ENCODE assay signal across 14 cellular contexts in the genomic region with DNA sequence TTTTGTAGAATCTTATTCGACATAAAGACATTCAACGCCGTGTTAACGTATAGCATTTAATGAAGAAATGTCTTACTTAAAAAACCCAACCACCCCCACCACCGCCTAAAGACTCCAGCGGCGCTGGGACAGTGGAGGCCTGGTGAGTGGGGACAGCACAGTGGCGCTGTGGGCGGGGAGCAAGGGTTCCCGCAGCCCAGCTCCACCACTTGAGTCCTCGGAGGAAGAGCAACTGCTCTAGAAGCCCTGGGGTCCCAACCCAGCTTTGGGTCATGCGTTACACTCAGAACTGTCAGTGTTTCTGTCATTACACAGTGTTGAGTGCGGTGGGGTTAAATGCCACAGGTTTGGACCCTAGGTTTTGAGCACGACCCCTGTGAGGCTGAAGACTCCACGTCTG.
DNase-seq lines count a peak whose midpoint lies in the region; ATAC-seq and TF ChIP-seq lines count a peak whose summit lies in the region.
"Had no signal": no experiment of that assay in that cellular context is flagged by ENCODE, and none has a peak within 500 bp of the region (broad histone marks: within the 10 kb centered on the region; RNA-seq: fewer than 3 reads in every experiment).

No MANE protein-coding gene starts in this region.

- DNase-seq in Right ventricle myocardium superior (peak; percentile 52), Right ventricle myocardium inferior (ENCODE audit: missing footprints) (no peak), endodermal cell (no peak), neuronal stem cell (ENCODE audit: low spot score) (no peak), upper lobe of right lung (no peak), NAMALWA (ENCODE audit: low spot score) (no peak), HAP-1 (ENCODE audit: low spot score in 2 of 2) (no peak), T-helper 17 cell (no peak)
- DNase-seq: activated CD4-positive, alpha-beta T cell treated with anti-CD3 and anti-CD28 coated beads, Interleukin-2, amount 50 U/mL, for 1 hour; amniotic stem cell; naive thymus-derived CD4-positive, alpha-beta T cell; NCI-H526; SIG-M5; stimulated activated CD4-positive, alpha-beta T cell treated with anti-CD3 and anti-CD28 coated beads, Interleukin-1b, Interleukin-23, amount 100 ng/mL, for 48 hours had no signal

- ATAC-seq in Right ventricle myocardium superior (ENCODE audit: poor library complexity) (peak; percentile 16), Right ventricle myocardium inferior (no peak), upper lobe of right lung (no peak), T-helper 17 cell (no peak)
- ATAC-seq: naive thymus-derived CD4-positive, alpha-beta T cell had no signal

- no peak overlapping the region for H2BK5ac ChIP-seq in neuronal stem cell (ENCODE audit: low read length)

- H4K91ac ChIP-seq in neuronal stem cell (ENCODE audit: low read depth, low read length, poor library complexity): peak overlapping the region; percentile 25

- H3K36me3 ChIP-seq in endodermal cell (ENCODE audit: control insufficient read depth, insufficient read depth, low read length): peaks cover 6% of the 10 kb centered on the region
- peaks cover 0 to 19% of the 10 kb centered on the region in 2 donors for H3K36me3 ChIP-seq in neuronal stem cell (replicated peaks in 1 of 2; ENCODE audit: control insufficient read depth in 2 of 2, insufficient read depth in 2 of 2, low read length in 2 of 2)
- H3K36me3 ChIP-seq in upper lobe of right lung: no peaks in the 10 kb centered on the region
- H3K36me3 ChIP-seq in HAP-1 (replicated peaks): no peaks in the 10 kb centered on the region

- no peaks in the 10 kb centered on the region for H3K79me1 ChIP-seq in neuronal stem cell (ENCODE audit: low read depth, low read length)

- no peak overlapping the region for H4K8ac ChIP-seq in neuronal stem cell (ENCODE audit: low read depth, low read length)

- no peak overlapping the region for H3K14ac ChIP-seq in neuronal stem cell (ENCODE audit: low read length)

- H3K4ac ChIP-seq in neuronal stem cell (ENCODE audit: low read length): no peak overlapping the region

- in situ Hi-C loops in HAP-1 (cut with MboI; ENCODE audit: low sequenced_read_pairs): no loop called here

- no peak overlapping the region for H2BK15ac ChIP-seq in neuronal stem cell (ENCODE audit: low read length)

- no peak overlapping the region for H2AK5ac ChIP-seq in neuronal stem cell (ENCODE audit: low read depth, low read length)

- no peak overlapping the region for H3K23ac ChIP-seq in neuronal stem cell (ENCODE audit: low read depth, low read length, poor library complexity)

- H2BK120ac ChIP-seq in neuronal stem cell (ENCODE audit: low read depth, low read length): no peak overlapping the region

- H2AFZ ChIP-seq in neuronal stem cell (ENCODE audit: low read length): no peak overlapping the region

- H3K18ac ChIP-seq in neuronal stem cell (ENCODE audit: low read length): peak overlapping the region; percentile 52

- peaks cover 11% of the 10 kb centered on the region for H3K4me1 ChIP-seq in endodermal cell (ENCODE audit: control insufficient read depth, insufficient read depth, low read length)
- H3K4me1 ChIP-seq in neuronal stem cell (ENCODE audit: control insufficient read depth in 2 of 2, insufficient read depth in 1 of 2, low read depth in 1 of 2, low read length in 2 of 2): peaks cover 0 to 11% of the 10 kb centered on the region in 2 donors
- peaks cover 78% of the 10 kb centered on the region for H3K4me1 ChIP-seq in upper lobe of right lung
- H3K4me1 ChIP-seq in HAP-1: peaks cover 16% of the 10 kb centered on the region

- H3K27ac Mint-ChIP-seq in endodermal cell: no peak overlapping the region
- no peak overlapping the region for H3K27ac Mint-ChIP-seq in T-helper 17 cell

- no peaks in the 10 kb centered on the region for H3K9me3 Mint-ChIP-seq in endodermal cell
- H3K9me3 Mint-ChIP-seq: naive thymus-derived CD4-positive, alpha-beta T cell had no signal

- intact Hi-C loops in Right ventricle myocardium superior (cut with DNase I) (no loop called here), Right ventricle myocardium inferior (cut with DNase I) (loop anchor here (2.0 to 5.0 kb wide), 2 partner anchors 61 to 67 kb away; no protein-coding TSS in a partner anchor), upper lobe of right lung (cut with DNase I) (loop anchor here (10.0 kb wide), 1 partner anchor 55 kb away; no protein-coding TSS in a partner anchor)

- no peak for TF ChIP-seq CTCF in endodermal cell (conservative IDR thresholded peaks at IDR 0.05)
- TF ChIP-seq CTCF in upper lobe of right lung (IDR thresholded peaks at IDR 0.05): no peak

- no peak overlapping the region for H3K4me2 ChIP-seq in neuronal stem cell (ENCODE audit: insufficient read depth, low read length, poor library complexity, severe bottlenecking)

- no peak overlapping the region for H2BK12ac ChIP-seq in neuronal stem cell (ENCODE audit: low read length)

- H3K27me3 Mint-ChIP-seq in endodermal cell (ENCODE audit: insufficient read depth): peaks cover 3% of the 10 kb centered on the region
- H3K27me3 Mint-ChIP-seq in T-helper 17 cell: no peaks in the 10 kb centered on the region
- H3K27me3 Mint-ChIP-seq: naive thymus-derived CD4-positive, alpha-beta T cell had no signal

- H3K27me3 ChIP-seq in endodermal cell (ENCODE audit: control insufficient read depth, insufficient read depth, low read length, poor library complexity, severe bottlenecking): no peaks in the 10 kb centered on the region
- no peaks in the 10 kb centered on the region for H3K27me3 ChIP-seq in neuronal stem cell (ENCODE audit: control insufficient read depth in 3 of 3, insufficient read depth in 3 of 3, low read depth in 1 of 3, low read length in 3 of 3)
- H3K27me3 ChIP-seq in upper lobe of right lung: no peaks in the 10 kb centered on the region
- H3K27me3 ChIP-seq in HAP-1 (ENCODE audit: low read depth): no peaks in the 10 kb centered on the region

- no peak overlapping the region for H3K9ac ChIP-seq in endodermal cell (ENCODE audit: extremely low read depth, low read length, poor library complexity, severe bottlenecking)
- no peak overlapping the region for H3K9ac ChIP-seq in neuronal stem cell (ENCODE audit: low read depth, low read length, poor library complexity)

- H3K9me3 ChIP-seq in endodermal cell (ENCODE audit: control insufficient read depth, low read length) (no peaks in the 10 kb centered on the region), neuronal stem cell (replicated peaks in 1 of 2; ENCODE audit: control insufficient read depth in 2 of 2, insufficient read depth in 1 of 2, low read depth in 1 of 2, low read length in 2 of 2) (no peaks in the 10 kb centered on the region), upper lobe of right lung (no peaks in the 10 kb centered on the region), HAP-1 (no peaks in the 10 kb centered on the region), T-helper 17 cell (ENCODE audit: control insufficient read depth, low read length, poor library complexity, severe bottlenecking) (no peaks in the 10 kb centered on the region)

- no peak overlapping the region for H3K4me3 ChIP-seq in endodermal cell (ENCODE audit: low read length)
- no peak overlapping the region for H3K4me3 ChIP-seq in neuronal stem cell (ENCODE audit: low read length in 2 of 2)
- no peak overlapping the region for H3K4me3 ChIP-seq in upper lobe of right lung
- no peak overlapping the region for H3K4me3 ChIP-seq in HAP-1

- H3K4me3 Mint-ChIP-seq in endodermal cell (no peak overlapping the region), T-helper 17 cell (no peak overlapping the region)

- H3K36me3 Mint-ChIP-seq in endodermal cell (ENCODE audit: low read depth) (peaks cover 2% of the 10 kb centered on the region), T-helper 17 cell (ENCODE audit: low read depth) (no peaks in the 10 kb centered on the region)

- WGBS in endodermal cell (ENCODE audit: insufficient coverage in 1 of 2, insufficient read length in 1 of 2), 2 experiments: 88 to 93% methylated on average over 4 to 15 of the region's 15 CpGs
- no CpG with 5 or more reads among the region's 15 CpGs for WGBS in neuronal stem cell (ENCODE audit: extremely low coverage in 2 of 2, insufficient read length in 2 of 2, insufficient replicate concordance in 1 of 2), 2 donors

- peak overlapping the region; percentile 8 for H3K27ac ChIP-seq in endodermal cell (ENCODE audit: low read depth, low read length)
- no peak overlapping the region for H3K27ac ChIP-seq in neuronal stem cell (replicated peaks; ENCODE audit: low read length)
- H3K27ac ChIP-seq in upper lobe of right lung: peak overlapping the region; percentile 70

- H3K4me1 Mint-ChIP-seq in endodermal cell (peaks cover 46% of the 10 kb centered on the region), T-helper 17 cell (peaks cover 49% of the 10 kb centered on the region)
